In the genomic region with DNA sequence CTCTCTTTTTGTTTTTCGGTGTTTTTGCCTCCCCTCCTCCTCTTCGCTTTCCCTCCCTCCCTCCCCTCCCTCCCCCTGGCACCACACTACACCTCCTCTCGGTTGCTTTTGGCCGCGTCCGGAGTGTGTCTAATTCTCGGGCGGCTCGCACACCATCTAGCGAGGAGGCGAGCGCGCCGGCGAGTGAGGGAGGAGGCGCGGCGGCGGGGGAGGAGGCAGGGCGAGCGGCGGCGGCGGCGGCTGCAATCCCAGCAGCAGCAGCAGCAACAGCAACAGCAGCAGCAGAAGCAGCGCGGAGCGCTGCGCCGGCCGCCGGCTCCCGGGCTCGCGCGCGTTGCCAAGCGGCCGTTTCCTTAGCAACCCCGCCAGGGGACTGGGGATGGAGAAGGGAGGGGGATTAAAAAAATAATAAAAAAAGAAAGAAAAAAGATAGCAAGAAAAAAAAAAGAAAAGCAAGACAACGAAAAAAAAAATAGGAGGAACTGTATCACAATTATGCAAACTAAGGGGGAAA, we compare ENCODE assay signal across 8 cellular contexts. TPM values are rescaled to one million over a fixed set of nuclear protein-coding genes. Genes with fewer than 3 reads are reported as not detected.
DNase-seq lines count a peak whose midpoint lies in the region; ATAC-seq, FAIRE-seq and TF ChIP-seq lines count a peak whose summit lies in the region.

No MANE protein-coding gene starts in this region.

- H3K9ac ChIP-seq in BLaER1 treated with 17β-estradiol and CSF1 and Interleukin-3, amounts not matched to agents 10 nM and 100 nM: peak overlapping the region; percentile 45 to 69 (median 65); a peak in 19 of 22 replicates
- peak overlapping the region; percentile 98 for H3K9ac ChIP-seq in endothelial cell of umbilical vein (replicated peaks; ENCODE audit: extremely low read depth, insufficient read depth, low read length)

- no peak overlapping the region for H3K27ac Mint-ChIP-seq in activated CD8-positive, alpha-beta T cell treated with anti-CD3 and anti-CD28 coated beads, Interleukin-2, amount 10 ng/mL, durations not matched to agents 7 days and 5 days
- no peak overlapping the region for H3K27ac Mint-ChIP-seq in memory B cell

- H3K27me3 ChIP-seq in BLaER1 treated with 17β-estradiol and CSF1 and Interleukin-3, amounts not matched to agents 10 nM and 100 nM: peaks cover 31 to 61% (median 55%) of the 10 kb centered on the region in 11 experiments
- H3K27me3 ChIP-seq in endothelial cell of umbilical vein (ENCODE audit: control insufficient read depth in 2 of 2, insufficient read depth in 2 of 2, low read length in 2 of 2): no peaks in the 10 kb centered on the region

- H3K36me3 Mint-ChIP-seq in activated CD8-positive, alpha-beta T cell treated with anti-CD3 and anti-CD28 coated beads, Interleukin-2, amount 10 ng/mL, durations not matched to agents 7 days and 5 days (ENCODE audit: low read depth): no peaks in the 10 kb centered on the region
- H3K36me3 Mint-ChIP-seq in memory B cell: peaks cover 2% of the 10 kb centered on the region

- H2AFZ ChIP-seq in endothelial cell of umbilical vein (ENCODE audit: low read depth, low read length): peak overlapping the region; percentile 88

- peaks cover 34% of the 10 kb centered on the region for H3K79me2 ChIP-seq in endothelial cell of umbilical vein (ENCODE audit: control insufficient read depth, insufficient read depth, low read length)

- peaks cover 21% of the 10 kb centered on the region for H3K4me1 Mint-ChIP-seq in activated CD8-positive, alpha-beta T cell treated with anti-CD3 and anti-CD28 coated beads, Interleukin-2, amount 10 ng/mL, durations not matched to agents 7 days and 5 days (ENCODE audit: low read depth)
- peaks cover 13% of the 10 kb centered on the region for H3K4me1 Mint-ChIP-seq in memory B cell

- peaks cover 16 to 48% (median 31%) of the 10 kb centered on the region in 10 experiments for H3K4me1 ChIP-seq in BLaER1 treated with 17β-estradiol and CSF1 and Interleukin-3, amounts not matched to agents 10 nM and 100 nM
- peaks cover 54% of the 10 kb centered on the region for H3K4me1 ChIP-seq in endothelial cell of umbilical vein (ENCODE audit: control insufficient read depth, extremely low read depth, insufficient read depth, low read length)

- TF ChIP-seq POLR2A in endothelial cell of umbilical vein (IDR thresholded peaks at IDR 0.05; ENCODE audit: low read depth, low read length): no peak

- dilution Hi-C loops in endothelial cell of umbilical vein (cut with MboI; ENCODE audit: extremely low pct_ligation_motif_present, low sequenced_read_pairs): no loop called here

- H3K4me2 ChIP-seq in BLaER1 treated with 17β-estradiol and CSF1 and Interleukin-3, amounts not matched to agents 10 nM and 100 nM: peak overlapping the region; percentile 82 to 99 (median 94)
- H3K4me2 ChIP-seq in endothelial cell of umbilical vein (ENCODE audit: insufficient read depth, low read length): peak overlapping the region; percentile 97

- H3K27me3 Mint-ChIP-seq in activated CD8-positive, alpha-beta T cell treated with anti-CD3 and anti-CD28 coated beads, Interleukin-2, amount 10 ng/mL, durations not matched to agents 7 days and 5 days (ENCODE audit: low read depth): peaks cover 28% of the 10 kb centered on the region
- peaks cover 11% of the 10 kb centered on the region for H3K27me3 Mint-ChIP-seq in memory B cell

- POLR2A ChIA-PET in activated CD8-positive, alpha-beta T cell treated with anti-CD3 and anti-CD28 coated beads, Interleukin-2, amount 10 ng/mL, durations not matched to agents 7 days and 5 days (lab: Charles Lee): interaction anchor here (0.6 kb wide), 1 partner anchor 652 kb away, joined by 4 read pairs; no protein-coding TSS in a partner anchor
- POLR2A ChIA-PET in endothelial cell of umbilical vein (lab: Charles Lee): no interaction called here

- CTCF ChIA-PET in activated CD8-positive, alpha-beta T cell treated with anti-CD3 and anti-CD28 coated beads, Interleukin-2, amount 10 ng/mL, durations not matched to agents 7 days and 5 days (lab: Charles Lee): no interaction called here
- CTCF ChIA-PET in endothelial cell of umbilical vein (lab: Charles Lee): interaction anchor here (1.2 kb wide), 1 partner anchor 99 kb away, joined by 3 read pairs; no protein-coding TSS in a partner anchor

- DNase-seq in NCI-H446 (lab: John Stamatoyannopoulos, UW) (peak; percentile 94 to 98), endothelial cell of umbilical vein (ENCODE audit: low read depth, low spot score) (peak; percentile 93), memory B cell (ENCODE audit: low spot score in 2 of 2) (peak in 1 of 2 donors; percentile 22)
- peak; percentile 75 for DNase-seq in activated CD8-positive, alpha-beta T cell treated with anti-CD3 and anti-CD28 coated beads, Interleukin-2, amount 10 ng/mL, durations not matched to agents 7 days and 5 days
- DNase-seq in stimulated activated CD8-positive, alpha-beta memory T cell treated with anti-CD3 and anti-CD28 coated beads, Interleukin-15, amount 100 ng/mL, for 48 hours (ENCODE audit: low read depth in 2 of 2): peak; percentile 47 to 59

- no peaks in the 10 kb centered on the region for H3K9me3 Mint-ChIP-seq in activated CD8-positive, alpha-beta T cell treated with anti-CD3 and anti-CD28 coated beads, Interleukin-2, amount 10 ng/mL, durations not matched to agents 7 days and 5 days (ENCODE audit: insufficient read depth)
- H3K9me3 Mint-ChIP-seq in memory B cell: no peaks in the 10 kb centered on the region

- H4K20me1 ChIP-seq in BLaER1 treated with 17β-estradiol and CSF1 and Interleukin-3, amounts not matched to agents 10 nM and 100 nM: peaks cover 0 to 7% (median 0%) of the 10 kb centered on the region in 11 experiments; a peak in 2 of 22 replicates
- H4K20me1 ChIP-seq in endothelial cell of umbilical vein (replicated peaks; ENCODE audit: control insufficient read depth, extremely low read depth, insufficient read depth, low read length): no peaks in the 10 kb centered on the region

- H3K9me3 ChIP-seq in BLaER1 treated with 17β-estradiol and CSF1 and Interleukin-3, amounts not matched to agents 10 nM and 100 nM (replicated peaks in 1 of 11): no peaks in the 10 kb centered on the region
- H3K9me3 ChIP-seq in endothelial cell of umbilical vein (replicated peaks; ENCODE audit: control insufficient read depth, insufficient read depth, low read length): no peaks in the 10 kb centered on the region

- H3K4me3 Mint-ChIP-seq in activated CD8-positive, alpha-beta T cell treated with anti-CD3 and anti-CD28 coated beads, Interleukin-2, amount 10 ng/mL, durations not matched to agents 7 days and 5 days: no peak overlapping the region
- no peak overlapping the region for H3K4me3 Mint-ChIP-seq in memory B cell

- FAIRE-seq in endothelial cell of umbilical vein (lab: Jason Lieb, UNC): peak; percentile 28

- peak overlapping the region; percentile 56 to 74 (median 67) for H3K4me3 ChIP-seq in BLaER1 treated with 17β-estradiol and CSF1 and Interleukin-3, amounts not matched to agents 10 nM and 100 nM
- H3K4me3 ChIP-seq in endothelial cell of umbilical vein (replicated peaks in 1 of 3; ENCODE audit: insufficient read depth in 1 of 3, low read depth in 1 of 3, low read length in 3 of 3): peak overlapping the region; percentile 75 to 91 (median 78)

- TF ChIP-seq CTCF in endothelial cell of umbilical vein (IDR thresholded peaks at IDR 0.05; ENCODE audit: extremely low read depth in 1 of 2, insufficient read depth in 1 of 2, low read depth in 1 of 2, low read length in 2 of 2): no peak

- intact Hi-C loops in endothelial cell of umbilical vein (cut with micrococcal nuclease): loop anchor here (2.0 to 10.0 kb wide), 9 partner anchors 52 to 1912 kb away; partner anchors contain the start of genes FPGT and LRRIQ3

- ATAC-seq in GM19351 (IDR thresholded peaks at IDR 0.05; ENCODE audit: unreplicated experiment) (peak; percentile 79), HG03432 (IDR thresholded peaks at IDR 0.05; ENCODE audit: unreplicated experiment) (peak; percentile 90), memory B cell (ENCODE audit: low read depth) (peak; percentile 77)
- peak; percentile 92 for ATAC-seq in activated CD8-positive, alpha-beta T cell treated with anti-CD3 and anti-CD28 coated beads, Interleukin-2, amount 10 ng/mL, durations not matched to agents 7 days and 5 days

- BruUV-seq in endothelial cell of umbilical vein (replicated peaks; lab: Mats Ljungman, UMichigan): no TSS peak

- no peaks in the 10 kb centered on the region for H3K36me3 ChIP-seq in BLaER1 treated with 17β-estradiol and CSF1 and Interleukin-3, amounts not matched to agents 10 nM and 100 nM
- H3K36me3 ChIP-seq in endothelial cell of umbilical vein (ENCODE audit: control insufficient read depth in 2 of 2, extremely low read depth in 1 of 2, insufficient read depth in 2 of 2, low read length in 2 of 2): no peaks in the 10 kb centered on the region

- no peaks in the 10 kb centered on the region for H3K9me1 ChIP-seq in endothelial cell of umbilical vein (replicated peaks; ENCODE audit: control insufficient read depth, extremely low read depth, insufficient read depth, low read length)

- H3K27ac ChIP-seq in BLaER1 treated with 17β-estradiol and CSF1 and Interleukin-3, amounts not matched to agents 10 nM and 100 nM: peak overlapping the region in 5 of 11 experiments; percentile 32 to 62 (median 54); a peak in 7 of 22 replicates
- peak overlapping the region; percentile 96 for H3K27ac ChIP-seq in endothelial cell of umbilical vein (ENCODE audit: insufficient read depth, low read depth, low read length)

TF ChIP-seq in endothelial cell of umbilical vein, 7 proteins besides CTCF, POLR2A, EP300 and RAD21:
- TF ChIP-seq MAX (IDR thresholded peaks at IDR 0.05; ENCODE audit: insufficient read depth, insufficient read length): no peak
- no peak for TF ChIP-seq MYC (IDR thresholded peaks at IDR 0.05; ENCODE audit: low read depth, low read length)
- TF ChIP-seq POLR2AphosphoS5 (IDR thresholded peaks at IDR 0.05; ENCODE audit: insufficient read depth, low read depth, low read length): peak; percentile 67
- TF ChIP-seq EZH2 (IDR thresholded peaks at IDR 0.05; ENCODE audit: borderline replicate concordance, low read depth, low read length, severe bottlenecking): no peak

RNA-seq across cellular contexts. Expression of gene NEGR1, which starts 0.4 kb away (rescaled TPM):
- not detected for total RNA-seq in activated CD8-positive, alpha-beta T cell treated with anti-CD3 and anti-CD28 coated beads, Interleukin-2, amount 10 ng/mL, durations not matched to agents 7 days and 5 days
- total RNA-seq in endothelial cell of umbilical vein: 20.2 and 21.8 TPM in 2 replicates
- polyA plus RNA-seq in endothelial cell of umbilical vein: 5.2 and 6.8 TPM in 2 replicates
- polyA plus RNA-seq in endothelial cell of umbilical vein (2011; cell fraction: cytosol; rRNA removed): 5.5 and 6.3 TPM in 2 replicates
- polyA plus RNA-seq in endothelial cell of umbilical vein (2011; cell fraction: nucleus; rRNA removed): 5.4 and 6.8 TPM in 2 replicates
- 25.0 and 40.3 TPM in 2 replicates for polyA plus RNA-seq in endothelial cell of umbilical vein (2012)
- 53.9 and 59.7 TPM in 2 replicates for polyA minus RNA-seq in endothelial cell of umbilical vein
- 1.9 TPM for polyA minus RNA-seq in endothelial cell of umbilical vein (2011; cell fraction: cytosol; rRNA and poly(A)+ RNA removed)
- polyA minus RNA-seq in endothelial cell of umbilical vein (2011; cell fraction: nucleus; rRNA and poly(A)+ RNA removed): 69.6 and 112 TPM in 2 replicates

Comparison
In these comparisons a context has a peak if more than half of its experiments do, and no peak if none do; other contexts are left out.
1. RNA of gene NEGR1, which starts 0.4 kb away (total RNA-seq): 20.2 to 21.8 TPM in endothelial cell of umbilical vein; not detected in activated CD8-positive, alpha-beta T cell treated with anti-CD3 and anti-CD28 coated beads, Interleukin-2, amount 10 ng/mL, durations not matched to agents 7 days and 5 days; every median in the first group is over 10 times any median in the second.
2. Peak in every context shown above with its lines, with median percentiles within 50 percentile points of each other: ATAC-seq.